Comparison of ENCODE assay signal across 1 cellular context in genomic region chr3:49388416-49388815, GRCh38.
TF ChIP-seq lines count a peak whose summit lies in the region.

No MANE protein-coding gene starts in this region.

TF ChIP-seq in IMR-90, 13 proteins besides CTCF, POLR2A, EP300 and RAD21:
- TF ChIP-seq NFE2L2 (IDR thresholded peaks at IDR 0.05; ENCODE audit: low read depth, low read length): no peak
- TF ChIP-seq MAZ (IDR thresholded peaks at IDR 0.05; ENCODE audit: borderline replicate concordance, low read depth, low read length): no peak
- TF ChIP-seq FOS (IDR thresholded peaks at IDR 0.05; ENCODE audit: low read depth, low read length): no peak
- TF ChIP-seq RFX5 (IDR thresholded peaks at IDR 0.05; ENCODE audit: low read depth, low read length): no peak
- TF ChIP-seq SMC3 (IDR thresholded peaks at IDR 0.05; ENCODE audit: low read depth, low read length): no peak
- TF ChIP-seq ELK1 (IDR thresholded peaks at IDR 0.05; ENCODE audit: borderline replicate concordance, low read depth, low read length): no peak
- TF ChIP-seq CEBPB (IDR thresholded peaks at IDR 0.05; ENCODE audit: low read depth, low read length): no peak
- no peak for TF ChIP-seq CHD1 (IDR thresholded peaks at IDR 0.05; ENCODE audit: low read depth, low read length)
- TF ChIP-seq MAFK (IDR thresholded peaks at IDR 0.05; ENCODE audit: low read depth, low read length): no peak
- TF ChIP-seq BHLHE40 (IDR thresholded peaks at IDR 0.05; ENCODE audit: low read depth, low read length): no peak
- no peak for TF ChIP-seq USF2 (IDR thresholded peaks at IDR 0.05; ENCODE audit: low read depth, low read length)
- no peak for TF ChIP-seq RCOR1 (IDR thresholded peaks at IDR 0.05; ENCODE audit: insufficient replicate concordance, low read length)
- no peak for TF ChIP-seq MXI1 (IDR thresholded peaks at IDR 0.05; ENCODE audit: borderline replicate concordance, low read depth, low read length)
